Comparison of ENCODE assay signal across 10 cellular contexts in genomic region chr7:135650831-135651573, GRCh38. TPM values are rescaled to one million over a fixed set of nuclear protein-coding genes. Genes with fewer than 3 reads are reported as not detected.
A peak's percentile ranks its signal among the peaks of the same experiment; 100 is the strongest.
DNase-seq lines count a peak whose midpoint lies in the region; ATAC-seq and TF ChIP-seq lines count a peak whose summit lies in the region.
"Had no signal": no experiment of that assay in that cellular context is flagged by ENCODE, and none has a peak within 500 bp of the region (broad histone marks: within the 10 kb centered on the region; RNA-seq: fewer than 3 reads in every experiment).

No MANE protein-coding gene starts in this region.

- no peak overlapping the region for H3K4me3 Mint-ChIP-seq in immature natural killer cell

- no peaks in the 10 kb centered on the region for H3K27me3 Mint-ChIP-seq in immature natural killer cell (ENCODE audit: low read depth in 3 of 3)

- peak overlapping the region in 3 of 6 donors; percentile 12 to 25 (median 14) for H3K27ac Mint-ChIP-seq in immature natural killer cell

- no peaks in the 10 kb centered on the region for H3K27me3 ChIP-seq in lung (ENCODE audit: control insufficient read depth, insufficient read depth)

- 64 to 73% methylated on average over 15 of the region's 15 CpGs for WGBS in lung, 2 donors

- peaks cover 0 to 10% of the 10 kb centered on the region in 2 donors for H3K36me3 ChIP-seq in lung (ENCODE audit: control insufficient read depth in 2 of 2, insufficient read depth in 2 of 2, low read length in 2 of 2)

- CTCF ChIA-PET in AG04449 (lab: Yijun Ruan, JAX) = interaction anchor here (0.6 to 14.1 kb wide), 7 partner anchors 9 to 373 kb away, joined by 3 to 346 read pairs (median 4); partner anchors contain the start of gene STMP1

- TF ChIP-seq CTCF in AG04449 (IDR thresholded peaks at IDR 0.05; ENCODE audit: insufficient read depth, low read length, missing control alignments) = no peak
- TF ChIP-seq CTCF in cardiac fibroblast (IDR thresholded peaks at IDR 0.05; ENCODE audit: low read depth, low read length) = no peak
- TF ChIP-seq CTCF in lung (IDR thresholded peaks at IDR 0.05; ENCODE audit: control extremely low read depth, extremely low read depth) = no peak

- DNase-seq in AG04449 (ENCODE audit: low read depth, low spot score) (peak; percentile 51), HT1080 (ENCODE audit: low read depth) (peak; percentile 97), cardiac fibroblast (ENCODE audit: low read depth in 2 of 2) (peak; percentile 76 to 81), lung (ENCODE audit: low spot score) (no peak), immature natural killer cell (no peak)
- DNase-seq in stimulated activated CD4-positive, alpha-beta T cell treated with anti-CD3 and anti-CD28 coated beads, Interleukin-15, amount 100 ng/mL, for 24 hours = no peak
- DNase-seq: NCI-H146, SHP77 had no signal

- peak; percentile 56 for ATAC-seq in lung (ENCODE audit: insufficient read depth, low FRiP score)
- ATAC-seq in HG03139 (IDR thresholded peaks at IDR 0.05; ENCODE audit: unreplicated experiment) = no peak
- ATAC-seq in GM21786 (IDR thresholded peaks at IDR 0.05; ENCODE audit: unreplicated experiment) = no peak

- POLR2A ChIA-PET in AG04449 (lab: Yijun Ruan, JAX) = interaction anchor here (1.5 kb wide), 1 partner anchor 12 kb away, joined by 5 read pairs; the partner anchor contains the start of gene STMP1

- H3K27ac ChIP-seq in lung (ENCODE audit: low read depth in 1 of 2, low read length in 1 of 2) = peak overlapping the region in 1 of 2 donors; percentile 26

- H3K4me3 ChIP-seq in AG04449 (ENCODE audit: low read depth, low read length) (no peak overlapping the region; the same call in 1 of the 2 replicates), cardiac fibroblast (replicated peaks in 1 of 2; ENCODE audit: low read depth in 2 of 2, low read length in 2 of 2) (no peak overlapping the region), lung (no peak overlapping the region)

- no peaks in the 10 kb centered on the region for H3K4me1 Mint-ChIP-seq in immature natural killer cell

- no peaks in the 10 kb centered on the region for H3K9me3 ChIP-seq in lung (ENCODE audit: control insufficient read depth in 2 of 2, insufficient read depth in 1 of 2, low read length in 1 of 2)

- peaks cover 5 to 11% (median 9%) of the 10 kb centered on the region in 3 donors for H3K36me3 Mint-ChIP-seq in immature natural killer cell

- no peaks in the 10 kb centered on the region for H3K4me1 ChIP-seq in lung (ENCODE audit: control insufficient read depth in 2 of 2, insufficient read depth in 2 of 2, low read length in 2 of 2)

- no peaks in the 10 kb centered on the region for H3K9me3 Mint-ChIP-seq in immature natural killer cell

RNA-seq across cellular contexts. Expression of gene STMP1, which starts 11.3 kb away (rescaled TPM):
- 9.0 and 9.3 TPM in 2 replicates for total RNA-seq in HT1080 (2014; rRNA removed; shearing (Covaris generic))
- polyA plus RNA-seq in HT1080 (2015; cell fraction: cytosol; rRNA removed) = 41.2 and 44.5 TPM in 2 replicates
- 12.7 and 17.2 TPM in 2 replicates for polyA plus RNA-seq in HT1080 (2015; cell fraction: nucleus; rRNA removed)
- total RNA-seq in lung = 10 to 100 TPM; 28.9 to 33.1 TPM
- polyA plus RNA-seq in lung (10 to 100 TPM; 23.0 to 23.1 TPM), immature natural killer cell (10 to 100 TPM; 67.5 to 92.1 (median 74.8) TPM)

Comparison
In these comparisons a context has a peak if more than half of its experiments do, and no peak if none do; other contexts are left out.
1. DNase-seq: peak in AG04449 (single experiment), HT1080 (single experiment) and cardiac fibroblast (2 of 2); none in lung (single experiment), stimulated activated CD4-positive, alpha-beta T cell treated with anti-CD3 and anti-CD28 coated beads, Interleukin-15, amount 100 ng/mL, for 24 hours (single experiment) and immature natural killer cell (0 of 3).